Comparison of ENCODE assay signal across 19 cellular contexts in the genomic region with DNA sequence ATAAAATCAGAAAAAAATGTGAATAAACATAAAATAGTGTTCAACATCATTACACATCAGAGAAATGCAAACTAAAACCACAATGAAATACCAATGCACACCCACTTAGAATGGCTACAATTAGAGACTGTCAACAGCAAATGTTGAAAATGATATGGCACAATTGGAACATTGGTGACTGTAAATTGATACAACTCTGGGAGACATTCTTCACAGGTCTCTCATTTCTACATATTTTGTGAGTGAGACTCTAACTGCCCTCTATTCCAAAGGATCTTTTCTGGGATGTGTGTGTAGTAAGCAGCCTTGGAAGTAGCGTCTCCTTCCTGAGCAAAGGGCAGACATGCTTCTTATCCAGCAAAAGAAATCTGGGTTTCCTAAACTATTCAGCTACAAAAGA.
A peak's percentile ranks its signal among the peaks of the same experiment; 100 is the strongest.
DNase-seq lines count a peak whose midpoint lies in the region.
"Had no signal": no experiment of that assay in that cellular context is flagged by ENCODE, and none has a peak within 500 bp of the region (broad histone marks: within the 10 kb centered on the region; RNA-seq: fewer than 3 reads in every experiment).

No MANE protein-coding gene starts in this region.

- WGBS in GM23248 (ENCODE audit: low coverage in 1 of 2, low lambda C conversion rate in 2 of 2, missing lambda C conversion rate in 2 of 2), 2 experiments = 34 to 50% methylated on average over 1 of the region's 1 CpG

- H3K4me1 ChIP-seq in GM23248 (ENCODE audit: insufficient read depth) = peaks cover 7% of the 10 kb centered on the region
- H3K4me1 ChIP-seq: HAP-1, SJSA1 had no signal

- no peak overlapping the region for H3K27ac ChIP-seq in GM23248
- H3K27ac ChIP-seq: RWPE1, SJSA1 had no signal

- no peaks in the 10 kb centered on the region for H4K20me1 ChIP-seq in GM23248 (ENCODE audit: insufficient read depth)

- peak overlapping the region; percentile 0 for H3K4me2 ChIP-seq in GM23248 (ENCODE audit: unreplicated experiment)

- DNase-seq in AG08396 (ENCODE audit: low spot score) (peak; percentile 13), GM23248 (peak; percentile 39), amniotic stem cell (lab: John Stamatoyannopoulos, UW) (peak; percentile 2), fibroblast of peridontal ligament (ENCODE audit: extremely low read depth) (peak; percentile 74), NOMO-1 treated with DMSO at 0.1 percent for 48 hours (lab: John Stamatoyannopoulos, UW; ENCODE audit: unreplicated experiment) (no peak), NCI-H1092 (lab: John Stamatoyannopoulos, UW) (no peak), germinal center (ENCODE audit: low spot score) (no peak)
- no peak for DNase-seq in stimulated activated CD4-positive, alpha-beta T cell treated with anti-CD3 and anti-CD28 coated beads, Interleukin-1b, Interleukin-23, amount 100 ng/mL, for 48 hours
- DNase-seq: CD4-positive, alpha-beta T cell; NCI-H1048; NCI-H1694; NCI-H345; NCI-H69; NK-92 treated with Interleukin-12 subunit alpha and Interleukin-12 subunit beta, amount 100 ng/mL, for 24 hours; T-cell had no signal

- in situ Hi-C loops in GM23248 (cut with MboI) = no loop called here

- H2AFZ ChIP-seq in GM23248 = no peak overlapping the region

- peaks cover 9% of the 10 kb centered on the region; the same call in 1 of the 2 replicates for H3F3A ChIP-seq in GM23248 (ENCODE audit: insufficient read depth)

- H3K79me2 ChIP-seq in GM23248 (ENCODE audit: insufficient read depth) = no peaks in the 10 kb centered on the region

- H3K36me3 ChIP-seq in GM23248 (ENCODE audit: low read depth) = no peaks in the 10 kb centered on the region
- H3K36me3 ChIP-seq: HAP-1, SJSA1 had no signal

- no peaks in the 10 kb centered on the region for H3K9me3 ChIP-seq in GM23248 (ENCODE audit: low read depth)
- H3K9me3 ChIP-seq: HAP-1, SJSA1 had no signal

- H3K9me2 ChIP-seq in GM23248 (ENCODE audit: insufficient read depth) = no peaks in the 10 kb centered on the region

- no peak overlapping the region for H3K4me3 ChIP-seq in GM23248
- H3K4me3 ChIP-seq: HAP-1, K562, SJSA1 had no signal

- no peak overlapping the region for H3K9ac ChIP-seq in GM23248

- H3K27me3 ChIP-seq in GM23248 (replicated peaks; ENCODE audit: insufficient read depth) = peaks cover 4% of the 10 kb centered on the region; the same call in 1 of the 2 replicates
- H3K27me3 ChIP-seq: SJSA1 had no signal

Comparison
In these comparisons a context has a peak if more than half of its experiments do, and no peak if none do; other contexts are left out.
1. DNase-seq: peak in AG08396 (single experiment), GM23248 (single experiment), amniotic stem cell (single experiment) and fibroblast of peridontal ligament (single experiment); none in stimulated activated CD4-positive, alpha-beta T cell treated with anti-CD3 and anti-CD28 coated beads, Interleukin-1b, Interleukin-23, amount 100 ng/mL, for 48 hours (single experiment), NOMO-1 treated with DMSO at 0.1 percent for 48 hours (single experiment), NCI-H1092 (single experiment) and germinal center (single experiment).